12 cellular contexts compared by ENCODE assay signal in genomic region chr2:2847131-2847740, GRCh38.
DNase-seq lines count a peak whose midpoint lies in the region; ATAC-seq lines count a peak whose summit lies in the region.
"Had no signal": no experiment of that assay in that cellular context is flagged by ENCODE, and none has a peak within 500 bp of the region (broad histone marks: within the 10 kb centered on the region; RNA-seq: fewer than 3 reads in every experiment).

No MANE protein-coding gene starts in this region.

- H3K27ac ChIP-seq in cingulate gyrus (ENCODE audit: low read depth, low read length) (peak overlapping the region; percentile 47), skeletal muscle tissue (ENCODE audit: low read depth, low read length) (peak overlapping the region; percentile 82)
- H3K27ac ChIP-seq: GM23248 had no signal

- H3K36me3 ChIP-seq in skeletal muscle tissue (ENCODE audit: control insufficient read depth in 3 of 3, insufficient read depth in 3 of 3, low read length in 3 of 3), result no peaks in the 10 kb centered on the region

- H3K9me3 ChIP-seq in skeletal muscle tissue (ENCODE audit: control insufficient read depth in 3 of 3, low read length in 3 of 3), result no peaks in the 10 kb centered on the region

- no peaks in the 10 kb centered on the region for H3K27me3 ChIP-seq in skeletal muscle tissue (ENCODE audit: control insufficient read depth in 3 of 3, insufficient read depth in 3 of 3, low read length in 3 of 3)

- no peak for ATAC-seq in GM18907 (IDR thresholded peaks at IDR 0.05; ENCODE audit: unreplicated experiment)
- ATAC-seq: activated CD4-positive, CD25-positive, alpha-beta regulatory T cell treated with anti-CD3 and anti-CD28 coated beads, Interleukin-2, amount 50 U/mL, for 24 hours; T-cell had no signal

- DNase-seq in NCI-H2029 (lab: John Stamatoyannopoulos, UW) (peak; percentile 29), NCI-H2029 treated with DMSO at 0.1 percent for 48 hours (lab: John Stamatoyannopoulos, UW) (no peak), NCI-H524 treated with DMSO at 0.1 percent for 48 hours (lab: John Stamatoyannopoulos, UW) (peak; percentile 31), Kasumi-1 (lab: John Stamatoyannopoulos, UW) (no peak)
- no peak for DNase-seq in activated naive CD4-positive, alpha-beta T cell (lab: John Stamatoyannopoulos, UW)
- DNase-seq: GM23248, OCI-M1, T-cell had no signal

- peaks cover 22 to 35% (median 28%) of the 10 kb centered on the region in 3 donors for H3K4me1 ChIP-seq in skeletal muscle tissue (ENCODE audit: control insufficient read depth in 3 of 3, insufficient read depth in 3 of 3, low read length in 3 of 3)

- H3K9ac ChIP-seq in skeletal muscle tissue (ENCODE audit: low read depth in 1 of 3, low read length in 3 of 3), result peak overlapping the region; percentile 50 to 82 (median 65)
- H3K9ac ChIP-seq: GM23248 had no signal

- H3K4me3 ChIP-seq in skeletal muscle tissue (ENCODE audit: low read length in 3 of 3), result peak overlapping the region; percentile 10 to 54 (median 29)
- H3K4me3 ChIP-seq: GM23248 had no signal

Comparison
In these comparisons a context has a peak if more than half of its experiments do, and no peak if none do; other contexts are left out.
1. DNase-seq: peak in NCI-H2029 (single experiment) and NCI-H524 treated with DMSO at 0.1 percent for 48 hours (single experiment); none in NCI-H2029 treated with DMSO at 0.1 percent for 48 hours (single experiment), Kasumi-1 (0 of 2) and activated naive CD4-positive, alpha-beta T cell (0 of 4).